1 cellular context compared by ENCODE assay signal in the genomic region with DNA sequence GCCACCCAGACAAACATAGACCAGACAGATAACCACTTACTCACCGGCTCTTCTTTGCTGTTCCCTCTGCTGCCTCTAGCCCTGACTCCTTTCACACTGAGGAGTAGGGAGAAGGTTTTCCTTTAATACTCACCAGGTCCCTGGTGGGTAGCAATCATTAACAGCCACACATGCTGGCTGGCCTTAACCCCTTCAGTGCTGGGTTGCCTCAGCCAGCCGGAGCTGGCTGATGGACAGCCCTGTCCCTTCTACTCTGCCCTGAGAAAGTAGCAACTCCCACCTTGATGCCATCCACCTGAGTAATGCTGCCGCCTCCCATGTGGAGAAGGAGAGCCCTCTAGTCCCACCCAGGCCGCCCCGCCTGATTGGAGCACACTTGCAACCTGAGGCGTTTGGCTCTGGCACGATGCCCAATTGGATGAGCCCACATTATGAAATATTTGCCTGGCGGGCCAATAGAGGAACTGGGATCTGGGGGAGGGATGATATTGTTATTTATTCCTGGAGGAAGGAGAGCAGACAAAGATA.
A peak's percentile ranks its signal among the peaks of the same experiment; 100 is the strongest.
TF ChIP-seq lines count a peak whose summit lies in the region.

No MANE protein-coding gene starts in this region.

TF ChIP-seq in HepG2, 621 proteins besides CTCF, POLR2A, EP300 and RAD21 (continued from another document and continues in another):
- TF ChIP-seq, protein P1, sequence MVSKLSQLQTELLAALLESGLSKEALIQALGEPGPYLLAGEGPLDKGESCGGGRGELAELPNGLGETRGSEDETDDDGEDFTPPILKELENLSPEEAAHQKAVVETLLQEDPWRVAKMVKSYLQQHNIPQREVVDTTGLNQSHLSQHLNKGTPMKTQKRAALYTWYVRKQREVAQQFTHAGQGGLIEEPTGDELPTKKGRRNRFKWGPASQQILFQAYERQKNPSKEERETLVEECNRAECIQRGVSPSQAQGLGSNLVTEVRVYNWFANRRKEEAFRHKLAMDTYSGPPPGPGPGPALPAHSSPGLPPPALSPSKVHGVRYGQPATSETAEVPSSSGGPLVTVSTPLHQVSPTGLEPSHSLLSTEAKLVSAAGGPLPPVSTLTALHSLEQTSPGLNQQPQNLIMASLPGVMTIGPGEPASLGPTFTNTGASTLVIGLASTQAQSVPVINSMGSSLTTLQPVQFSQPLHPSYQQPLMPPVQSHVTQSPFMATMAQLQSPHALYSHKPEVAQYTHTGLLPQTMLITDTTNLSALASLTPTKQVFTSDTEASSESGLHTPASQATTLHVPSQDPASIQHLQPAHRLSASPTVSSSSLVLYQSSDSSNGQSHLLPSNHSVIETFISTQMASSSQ (IDR thresholded peaks at IDR 0.05; ENCODE audit: low read depth) = peak; percentile 84
- TF ChIP-seq, protein P1 (CRISPR knock-in tag; IDR thresholded peaks at IDR 0.05; ENCODE audit: borderline replicate concordance) = peak; percentile 85; the same call in 1 of the 2 replicates
- no peak for TF ChIP-seq ZNF879 (CRISPR knock-in tag; IDR thresholded peaks at IDR 0.05)
- no peak for TF ChIP-seq SMAD3 (CRISPR knock-in tag; IDR thresholded peaks at IDR 0.05)
- TF ChIP-seq POLR2G (IDR thresholded peaks at IDR 0.05; ENCODE audit: low read depth, low read length) = peak; percentile 53
- TF ChIP-seq, protein P2, sequence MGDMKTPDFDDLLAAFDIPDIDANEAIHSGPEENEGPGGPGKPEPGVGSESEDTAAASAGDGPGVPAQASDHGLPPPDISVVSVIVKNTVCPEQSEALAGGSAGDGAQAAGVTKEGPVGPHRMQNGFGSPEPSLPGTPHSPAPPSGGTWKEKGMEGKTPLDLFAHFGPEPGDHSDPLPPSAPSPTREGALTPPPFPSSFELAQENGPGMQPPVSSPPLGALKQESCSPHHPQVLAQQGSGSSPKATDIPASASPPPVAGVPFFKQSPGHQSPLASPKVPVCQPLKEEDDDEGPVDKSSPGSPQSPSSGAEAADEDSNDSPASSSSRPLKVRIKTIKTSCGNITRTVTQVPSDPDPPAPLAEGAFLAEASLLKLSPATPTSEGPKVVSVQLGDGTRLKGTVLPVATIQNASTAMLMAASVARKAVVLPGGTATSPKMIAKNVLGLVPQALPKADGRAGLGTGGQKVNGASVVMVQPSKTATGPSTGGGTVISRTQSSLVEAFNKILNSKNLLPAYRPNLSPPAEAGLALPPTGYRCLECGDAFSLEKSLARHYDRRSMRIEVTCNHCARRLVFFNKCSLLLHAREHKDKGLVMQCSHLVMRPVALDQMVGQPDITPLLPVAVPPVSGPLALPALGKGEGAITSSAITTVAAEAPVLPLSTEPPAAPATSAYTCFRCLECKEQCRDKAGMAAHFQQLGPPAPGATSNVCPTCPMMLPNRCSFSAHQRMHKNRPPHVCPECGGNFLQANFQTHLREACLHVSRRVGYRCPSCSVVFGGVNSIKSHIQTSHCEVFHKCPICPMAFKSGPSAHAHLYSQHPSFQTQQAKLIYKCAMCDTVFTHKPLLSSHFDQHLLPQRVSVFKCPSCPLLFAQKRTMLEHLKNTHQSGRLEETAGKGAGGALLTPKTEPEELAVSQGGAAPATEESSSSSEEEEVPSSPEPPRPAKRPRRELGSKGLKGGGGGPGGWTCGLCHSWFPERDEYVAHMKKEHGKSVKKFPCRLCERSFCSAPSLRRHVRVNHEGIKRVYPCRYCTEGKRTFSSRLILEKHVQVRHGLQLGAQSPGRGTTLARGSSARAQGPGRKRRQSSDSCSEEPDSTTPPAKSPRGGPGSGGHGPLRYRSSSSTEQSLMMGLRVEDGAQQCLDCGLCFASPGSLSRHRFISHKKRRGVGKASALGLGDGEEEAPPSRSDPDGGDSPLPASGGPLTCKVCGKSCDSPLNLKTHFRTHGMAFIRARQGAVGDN (CRISPR knock-in tag; IDR thresholded peaks at IDR 0.05) = peak; percentile 40
- no peak for TF ChIP-seq IRF1 (CRISPR knock-in tag; IDR thresholded peaks at IDR 0.05; ENCODE audit: low read depth)
- peak; percentile 76 for TF ChIP-seq POLR2AphosphoS5 (IDR thresholded peaks at IDR 0.05; ENCODE audit: low read depth, low read length)
- TF ChIP-seq FOSL2 (CRISPR knock-in tag; IDR thresholded peaks at IDR 0.05) = peak; percentile 32; the same call in 1 of the 2 replicates
- TF ChIP-seq ZNF816 (CRISPR knock-in tag; IDR thresholded peaks at IDR 0.05; ENCODE audit: borderline replicate concordance) = no peak
- no peak for TF ChIP-seq RAD51 (IDR thresholded peaks at IDR 0.05; ENCODE audit: borderline replicate concordance)
- TF ChIP-seq, protein P3, sequence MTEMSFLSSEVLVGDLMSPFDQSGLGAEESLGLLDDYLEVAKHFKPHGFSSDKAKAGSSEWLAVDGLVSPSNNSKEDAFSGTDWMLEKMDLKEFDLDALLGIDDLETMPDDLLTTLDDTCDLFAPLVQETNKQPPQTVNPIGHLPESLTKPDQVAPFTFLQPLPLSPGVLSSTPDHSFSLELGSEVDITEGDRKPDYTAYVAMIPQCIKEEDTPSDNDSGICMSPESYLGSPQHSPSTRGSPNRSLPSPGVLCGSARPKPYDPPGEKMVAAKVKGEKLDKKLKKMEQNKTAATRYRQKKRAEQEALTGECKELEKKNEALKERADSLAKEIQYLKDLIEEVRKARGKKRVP (CRISPR knock-in tag; IDR thresholded peaks at IDR 0.05) = no peak
- TF ChIP-seq, protein P4, sequence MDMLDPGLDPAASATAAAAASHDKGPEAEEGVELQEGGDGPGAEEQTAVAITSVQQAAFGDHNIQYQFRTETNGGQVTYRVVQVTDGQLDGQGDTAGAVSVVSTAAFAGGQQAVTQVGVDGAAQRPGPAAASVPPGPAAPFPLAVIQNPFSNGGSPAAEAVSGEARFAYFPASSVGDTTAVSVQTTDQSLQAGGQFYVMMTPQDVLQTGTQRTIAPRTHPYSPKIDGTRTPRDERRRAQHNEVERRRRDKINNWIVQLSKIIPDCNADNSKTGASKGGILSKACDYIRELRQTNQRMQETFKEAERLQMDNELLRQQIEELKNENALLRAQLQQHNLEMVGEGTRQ (IDR thresholded peaks at IDR 0.05; ENCODE audit: low read depth, low read length) = no peak
- TF ChIP-seq, protein P4 (CRISPR knock-in tag; IDR thresholded peaks at IDR 0.05; ENCODE audit: borderline replicate concordance) = no peak
- TF ChIP-seq, protein P5, sequence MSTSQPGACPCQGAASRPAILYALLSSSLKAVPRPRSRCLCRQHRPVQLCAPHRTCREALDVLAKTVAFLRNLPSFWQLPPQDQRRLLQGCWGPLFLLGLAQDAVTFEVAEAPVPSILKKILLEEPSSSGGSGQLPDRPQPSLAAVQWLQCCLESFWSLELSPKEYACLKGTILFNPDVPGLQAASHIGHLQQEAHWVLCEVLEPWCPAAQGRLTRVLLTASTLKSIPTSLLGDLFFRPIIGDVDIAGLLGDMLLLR (CRISPR knock-in tag; IDR thresholded peaks at IDR 0.05) = no peak
- TF ChIP-seq ZNF292 (CRISPR knock-in tag; IDR thresholded peaks at IDR 0.05; ENCODE audit: borderline replicate concordance, low read depth) = no peak
- no peak for TF ChIP-seq ZNF326 (CRISPR knock-in tag; IDR thresholded peaks at IDR 0.05; ENCODE audit: borderline replicate concordance)
- TF ChIP-seq ZBTB7A (CRISPR knock-in tag; IDR thresholded peaks at IDR 0.05) = no peak
- TF ChIP-seq CBX5 (CRISPR knock-in tag; IDR thresholded peaks at IDR 0.05; ENCODE audit: borderline replicate concordance) = no peak
- TF ChIP-seq NONO (IDR thresholded peaks at IDR 0.05) = no peak
- TF ChIP-seq NONO (CRISPR knock-in tag; conservative IDR thresholded peaks at IDR 0.05) = no peak
- no peak for TF ChIP-seq ZNF280B (CRISPR knock-in tag; IDR thresholded peaks at IDR 0.05; ENCODE audit: borderline replicate concordance)
- TF ChIP-seq CBFB (CRISPR knock-in tag; IDR thresholded peaks at IDR 0.05) = no peak
- no peak for TF ChIP-seq SKI (IDR thresholded peaks at IDR 0.05; ENCODE audit: partially characterized antibody)
- no peak for TF ChIP-seq CCDC6 (CRISPR knock-in tag; IDR thresholded peaks at IDR 0.05)
- TF ChIP-seq ZNF652 (CRISPR knock-in tag; IDR thresholded peaks at IDR 0.05; ENCODE audit: borderline replicate concordance, low read depth) = peak; percentile 98
- TF ChIP-seq, protein P6, sequence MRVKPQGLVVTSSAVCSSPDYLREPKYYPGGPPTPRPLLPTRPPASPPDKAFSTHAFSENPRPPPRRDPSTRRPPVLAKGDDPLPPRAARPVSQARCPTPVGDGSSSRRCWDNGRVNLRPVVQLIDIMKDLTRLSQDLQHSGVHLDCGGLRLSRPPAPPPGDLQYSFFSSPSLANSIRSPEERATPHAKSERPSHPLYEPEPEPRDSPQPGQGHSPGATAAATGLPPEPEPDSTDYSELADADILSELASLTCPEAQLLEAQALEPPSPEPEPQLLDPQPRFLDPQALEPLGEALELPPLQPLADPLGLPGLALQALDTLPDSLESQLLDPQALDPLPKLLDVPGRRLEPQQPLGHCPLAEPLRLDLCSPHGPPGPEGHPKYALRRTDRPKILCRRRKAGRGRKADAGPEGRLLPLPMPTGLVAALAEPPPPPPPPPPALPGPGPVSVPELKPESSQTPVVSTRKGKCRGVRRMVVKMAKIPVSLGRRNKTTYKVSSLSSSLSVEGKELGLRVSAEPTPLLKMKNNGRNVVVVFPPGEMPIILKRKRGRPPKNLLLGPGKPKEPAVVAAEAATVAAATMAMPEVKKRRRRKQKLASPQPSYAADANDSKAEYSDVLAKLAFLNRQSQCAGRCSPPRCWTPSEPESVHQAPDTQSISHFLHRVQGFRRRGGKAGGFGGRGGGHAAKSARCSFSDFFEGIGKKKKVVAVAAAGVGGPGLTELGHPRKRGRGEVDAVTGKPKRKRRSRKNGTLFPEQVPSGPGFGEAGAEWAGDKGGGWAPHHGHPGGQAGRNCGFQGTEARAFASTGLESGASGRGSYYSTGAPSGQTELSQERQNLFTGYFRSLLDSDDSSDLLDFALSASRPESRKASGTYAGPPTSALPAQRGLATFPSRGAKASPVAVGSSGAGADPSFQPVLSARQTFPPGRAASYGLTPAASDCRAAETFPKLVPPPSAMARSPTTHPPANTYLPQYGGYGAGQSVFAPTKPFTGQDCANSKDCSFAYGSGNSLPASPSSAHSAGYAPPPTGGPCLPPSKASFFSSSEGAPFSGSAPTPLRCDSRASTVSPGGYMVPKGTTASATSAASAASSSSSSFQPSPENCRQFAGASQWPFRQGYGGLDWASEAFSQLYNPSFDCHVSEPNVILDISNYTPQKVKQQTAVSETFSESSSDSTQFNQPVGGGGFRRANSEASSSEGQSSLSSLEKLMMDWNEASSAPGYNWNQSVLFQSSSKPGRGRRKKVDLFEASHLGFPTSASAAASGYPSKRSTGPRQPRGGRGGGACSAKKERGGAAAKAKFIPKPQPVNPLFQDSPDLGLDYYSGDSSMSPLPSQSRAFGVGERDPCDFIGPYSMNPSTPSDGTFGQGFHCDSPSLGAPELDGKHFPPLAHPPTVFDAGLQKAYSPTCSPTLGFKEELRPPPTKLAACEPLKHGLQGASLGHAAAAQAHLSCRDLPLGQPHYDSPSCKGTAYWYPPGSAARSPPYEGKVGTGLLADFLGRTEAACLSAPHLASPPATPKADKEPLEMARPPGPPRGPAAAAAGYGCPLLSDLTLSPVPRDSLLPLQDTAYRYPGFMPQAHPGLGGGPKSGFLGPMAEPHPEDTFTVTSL (CRISPR knock-in tag; IDR thresholded peaks at IDR 0.05; ENCODE audit: borderline replicate concordance) = no peak
- no peak for TF ChIP-seq ZBTB20 (CRISPR knock-in tag; IDR thresholded peaks at IDR 0.05; ENCODE audit: borderline replicate concordance, low read depth)
- TF ChIP-seq ZNF136 (CRISPR knock-in tag; IDR thresholded peaks at IDR 0.05; ENCODE audit: low read depth) = no peak
- TF ChIP-seq ZNF496 (CRISPR knock-in tag; IDR thresholded peaks at IDR 0.05; ENCODE audit: insufficient replicate concordance) = no peak
- TF ChIP-seq RARG (CRISPR knock-in tag; IDR thresholded peaks at IDR 0.05; ENCODE audit: low read depth) = no peak
- no peak for TF ChIP-seq EZH2 (conservative IDR thresholded peaks at IDR 0.05; ENCODE audit: low read depth, low read length)
